Comparison of ENCODE assay signal across 18 cellular contexts in the genomic region with DNA sequence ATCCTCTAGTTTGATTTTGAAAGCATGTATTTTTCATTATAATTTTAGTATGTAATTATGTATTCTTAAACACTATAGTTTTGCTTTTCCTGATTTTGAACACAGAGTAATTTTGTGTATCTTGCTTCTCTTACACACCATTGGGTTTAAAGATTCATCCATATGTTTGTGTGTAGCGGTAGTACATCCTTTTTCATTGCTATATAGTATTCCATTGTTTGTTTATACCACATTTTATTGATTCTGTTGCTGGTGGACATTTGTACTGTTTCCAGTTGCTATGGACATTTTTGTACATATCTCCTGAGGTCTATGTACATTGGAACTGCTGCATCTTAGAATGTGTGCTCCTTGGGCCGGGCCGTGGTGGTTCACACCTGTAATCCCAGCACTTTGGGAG. TPM values are rescaled to one million over a fixed set of nuclear protein-coding genes. Genes with fewer than 3 reads are reported as not detected.
DNase-seq lines count a peak whose midpoint lies in the region; ATAC-seq, FAIRE-seq and TF ChIP-seq lines count a peak whose summit lies in the region.
"Had no signal": no experiment of that assay in that cellular context is flagged by ENCODE, and none has a peak within 500 bp of the region (broad histone marks: within the 10 kb centered on the region; RNA-seq: fewer than 3 reads in every experiment).

No MANE protein-coding gene starts in this region.

- no peak overlapping the region for H3K4me2 ChIP-seq in A549
- no peak overlapping the region for H3K4me2 ChIP-seq in PC-3 (ENCODE audit: low read length)

- no peaks in the 10 kb centered on the region for H4K20me1 ChIP-seq in PC-3 (ENCODE audit: low read length)

- H3K27ac Mint-ChIP-seq in CD4-positive, CD25-positive, alpha-beta regulatory T cell: peak overlapping the region in 2 of 3 donors; percentile 26 to 74
- H3K27ac Mint-ChIP-seq in activated B cell treated with CpG ODN at 0.5 μM for 24 hours: peak overlapping the region; percentile 61
- no peak overlapping the region for H3K27ac Mint-ChIP-seq in naive thymus-derived CD4-positive, alpha-beta T cell
- H3K27ac Mint-ChIP-seq in activated naive CD4-positive, alpha-beta T cell treated with anti-CD3 and anti-CD28 coated beads, Interleukin-2, amount 50 U/mL, for 72 hours: no peak overlapping the region

- TF ChIP-seq CTCF in A549 (IDR thresholded peaks at IDR 0.05) (no peak), activated B cell treated with CpG ODN at 0.5 μM for 24 hours (IDR thresholded peaks at IDR 0.05) (no peak), PC-3 (conservative IDR thresholded peaks at IDR 0.05; ENCODE audit: low read depth, low read length) (no peak)

- POLR2A ChIA-PET in A549 (lab: Yijun Ruan, JAX): no interaction called here
- POLR2A ChIA-PET in activated B cell treated with CpG ODN at 0.5 μM for 24 hours (lab: Charles Lee): interaction anchor here (0.6 to 0.9 kb wide), 3 partner anchors 33 to 201 kb away, joined by 3 to 4 read pairs (median 3); partner anchors contain the start of gene RPL23
- POLR2A ChIA-PET in naive thymus-derived CD4-positive, alpha-beta T cell (lab: Charles Lee): interaction anchor here (1.2 kb wide), 1 partner anchor 51 kb away, joined by 7 read pairs; the partner anchor contains the start of gene RPL23
- POLR2A ChIA-PET in PC-3 (lab: Charles Lee; ENCODE audit: unreplicated experiment): no interaction called here

- no peaks in the 10 kb centered on the region for H3K9me2 ChIP-seq in PC-3 (replicated peaks; ENCODE audit: low read length)

- no peak for TF ChIP-seq EP300 in A549 (IDR thresholded peaks at IDR 0.05)

- H3K27ac ChIP-seq in A549 (no peak overlapping the region), PC-3 (ENCODE audit: low read length) (no peak overlapping the region)
- H3K27ac ChIP-seq in CD4-positive, CD25-positive, alpha-beta regulatory T cell (ENCODE audit: insufficient read depth, low read length, poor library complexity, severe bottlenecking): peak overlapping the region; percentile 1
- peak overlapping the region; percentile 21 for H3K27ac ChIP-seq in naive thymus-derived CD4-positive, alpha-beta T cell (ENCODE audit: low read depth, low read length)

- H2AFZ ChIP-seq in PC-3 (ENCODE audit: low read length): no peak overlapping the region

- peaks cover 15 to 67% (median 23%) of the 10 kb centered on the region in 4 donors for H3K4me1 Mint-ChIP-seq in CD4-positive, CD25-positive, alpha-beta regulatory T cell
- peaks cover 51% of the 10 kb centered on the region for H3K4me1 Mint-ChIP-seq in activated B cell treated with CpG ODN at 0.5 μM for 24 hours
- H3K4me1 Mint-ChIP-seq in naive thymus-derived CD4-positive, alpha-beta T cell: peaks cover 23 to 54% (median 37%) of the 10 kb centered on the region in 7 donors

- no peaks in the 10 kb centered on the region for H3K9me3 Mint-ChIP-seq in CD4-positive, CD25-positive, alpha-beta regulatory T cell
- no peaks in the 10 kb centered on the region for H3K9me3 Mint-ChIP-seq in activated B cell treated with CpG ODN at 0.5 μM for 24 hours
- H3K9me3 Mint-ChIP-seq in naive thymus-derived CD4-positive, alpha-beta T cell: no peaks in the 10 kb centered on the region
- no peaks in the 10 kb centered on the region for H3K9me3 Mint-ChIP-seq in activated naive CD4-positive, alpha-beta T cell treated with anti-CD3 and anti-CD28 coated beads, Interleukin-2, amount 50 U/mL, for 72 hours
- H3K9me3 Mint-ChIP-seq: H9 had no signal

- no TSS peak for BruUV-seq in PC-3 (replicated peaks; lab: Mats Ljungman, UMichigan)

- H3K36me3 ChIP-seq in CD4-positive, CD25-positive, alpha-beta regulatory T cell (ENCODE audit: control insufficient read depth, insufficient read depth, low read length): peaks cover 44% of the 10 kb centered on the region
- peaks cover 0 to 79% (median 3%) of the 10 kb centered on the region in 3 experiments for H3K36me3 ChIP-seq in naive thymus-derived CD4-positive, alpha-beta T cell (ENCODE audit: control insufficient read depth in 2 of 3, insufficient read depth in 3 of 3, low read length in 3 of 3)
- H3K36me3 ChIP-seq in PC-3 (ENCODE audit: low read depth, low read length): peaks cover 16% of the 10 kb centered on the region

- no peaks in the 10 kb centered on the region for H3K9me3 ChIP-seq in A549
- H3K9me3 ChIP-seq in CD4-positive, CD25-positive, alpha-beta regulatory T cell (ENCODE audit: control insufficient read depth in 2 of 2, low read length in 2 of 2): no peaks in the 10 kb centered on the region
- H3K9me3 ChIP-seq in naive thymus-derived CD4-positive, alpha-beta T cell (ENCODE audit: control insufficient read depth in 2 of 3, low read length in 3 of 3): no peaks in the 10 kb centered on the region
- no peaks in the 10 kb centered on the region for H3K9me3 ChIP-seq in PC-3 (ENCODE audit: low read length)

- H3F3A ChIP-seq in PC-3 (ENCODE audit: low read length, unreplicated experiment): no peaks in the 10 kb centered on the region

- H3K9ac ChIP-seq in PC-3 (ENCODE audit: low read length): no peak overlapping the region

- CTCF ChIA-PET in A549 (lab: Yijun Ruan, JAX) (interaction anchor here (0.6 kb wide), 1 partner anchor 157 kb away, joined by 4 read pairs; no protein-coding TSS in a partner anchor), activated B cell treated with CpG ODN at 0.5 μM for 24 hours (lab: Charles Lee) (no interaction called here), PC-3 (lab: Charles Lee) (no interaction called here)
- CTCF ChIA-PET in naive thymus-derived CD4-positive, alpha-beta T cell (lab: Charles Lee): no interaction called here

- DNase-seq in A549 (ENCODE audit: low read depth in 1 of 2, low spot score in 1 of 2): no peak
- no peak for DNase-seq in CD4-positive, CD25-positive, alpha-beta regulatory T cell
- DNase-seq in activated B cell treated with CpG ODN at 0.5 μM for 24 hours: no peak
- no peak for DNase-seq in naive thymus-derived CD4-positive, alpha-beta T cell
- no peak for DNase-seq in activated naive CD4-positive, alpha-beta T cell treated with anti-CD3 and anti-CD28 coated beads, Interleukin-2, amount 50 U/mL, for 72 hours (ENCODE audit: low spot score in 2 of 2)
- no peak for DNase-seq in PC-3
- DNase-seq in sciatic nerve (ENCODE audit: low spot score): no peak
- DNase-seq: GF-D8, H9, KBM-7, MM.1S, NCI-H1048, NCI-H1417 treated with DMSO at 0.1 percent for 48 hours, NCI-H187, NCI-H446 treated with DMSO at 0.1 percent for 48 hours, NCI-H526 treated with DMSO at 0.1 percent for 48 hours, SHP77, SW 1271 had no signal

- H3K27me3 Mint-ChIP-seq in CD4-positive, CD25-positive, alpha-beta regulatory T cell: no peaks in the 10 kb centered on the region
- H3K27me3 Mint-ChIP-seq in activated B cell treated with CpG ODN at 0.5 μM for 24 hours: no peaks in the 10 kb centered on the region
- H3K27me3 Mint-ChIP-seq in naive thymus-derived CD4-positive, alpha-beta T cell: no peaks in the 10 kb centered on the region

- TF ChIP-seq POLR2A in A549 (IDR thresholded peaks at IDR 0.05; ENCODE audit: low read length): no peak

- H3K27me3 ChIP-seq in CD4-positive, CD25-positive, alpha-beta regulatory T cell (ENCODE audit: control insufficient read depth, insufficient read depth, low read length): no peaks in the 10 kb centered on the region
- no peaks in the 10 kb centered on the region for H3K27me3 ChIP-seq in naive thymus-derived CD4-positive, alpha-beta T cell (ENCODE audit: control insufficient read depth in 2 of 2, insufficient read depth in 2 of 2, low read length in 2 of 2)
- no peaks in the 10 kb centered on the region for H3K27me3 ChIP-seq in PC-3 (ENCODE audit: low read length)

- 94% methylated on average over 3 of the region's 3 CpGs for WGBS in A549 (ENCODE audit: missing lambda C conversion rate)

- ATAC-seq in A549 (no peak), activated B cell treated with CpG ODN at 0.5 μM for 24 hours (ENCODE audit: low read depth) (no peak), PC-3 (no peak), sciatic nerve (no peak)
- ATAC-seq in CD4-positive, CD25-positive, alpha-beta regulatory T cell (ENCODE audit: low read depth in 2 of 2): no peak
- ATAC-seq in naive thymus-derived CD4-positive, alpha-beta T cell: no peak
- no peak for ATAC-seq in activated naive CD4-positive, alpha-beta T cell treated with anti-CD3 and anti-CD28 coated beads, Interleukin-2, amount 50 U/mL, for 72 hours

- peaks cover 19% of the 10 kb centered on the region for H3K36me3 Mint-ChIP-seq in CD4-positive, CD25-positive, alpha-beta regulatory T cell
- H3K36me3 Mint-ChIP-seq in activated B cell treated with CpG ODN at 0.5 μM for 24 hours (ENCODE audit: low read depth): peaks cover 49% of the 10 kb centered on the region
- peaks cover 0 to 25% (median 14%) of the 10 kb centered on the region in 5 donors for H3K36me3 Mint-ChIP-seq in naive thymus-derived CD4-positive, alpha-beta T cell
- H3K36me3 Mint-ChIP-seq in activated naive CD4-positive, alpha-beta T cell treated with anti-CD3 and anti-CD28 coated beads, Interleukin-2, amount 50 U/mL, for 72 hours: peaks cover 5 to 27% of the 10 kb centered on the region in 2 donors

- intact Hi-C loops in activated B cell treated with CpG ODN at 0.5 μM for 24 hours (cut with micrococcal nuclease): no loop called here
- intact Hi-C loops in naive thymus-derived CD4-positive, alpha-beta T cell (cut with micrococcal nuclease): no loop called here
- intact Hi-C loops in PC-3 (cut with micrococcal nuclease): no loop called here
- intact Hi-C loops in sciatic nerve (cut with DNase I): no loop called here

- H3K4me3 ChIP-seq in A549 (no peak overlapping the region), PC-3 (ENCODE audit: low read length) (no peak overlapping the region)
- H3K4me3 ChIP-seq in CD4-positive, CD25-positive, alpha-beta regulatory T cell (ENCODE audit: low read depth, low read length): no peak overlapping the region
- no peak overlapping the region for H3K4me3 ChIP-seq in naive thymus-derived CD4-positive, alpha-beta T cell (ENCODE audit: low read length)

- no peak overlapping the region for H3K4me3 Mint-ChIP-seq in CD4-positive, CD25-positive, alpha-beta regulatory T cell
- H3K4me3 Mint-ChIP-seq in activated B cell treated with CpG ODN at 0.5 μM for 24 hours: no peak overlapping the region
- H3K4me3 Mint-ChIP-seq in naive thymus-derived CD4-positive, alpha-beta T cell: no peak overlapping the region
- H3K4me3 Mint-ChIP-seq: H9 had no signal

- H3K79me2 ChIP-seq in PC-3 (ENCODE audit: low read length): peaks cover 8% of the 10 kb centered on the region; the same call in 1 of the 2 replicates

- FAIRE-seq in A549 (lab: Jason Lieb, UNC): no peak

- TF ChIP-seq RAD21 in A549 (conservative IDR thresholded peaks at IDR 0.05 in 1 of 2, IDR thresholded peaks at IDR 0.05 in 1 of 2): no peak

- H3K4me1 ChIP-seq in A549 (peaks cover 32% of the 10 kb centered on the region), PC-3 (ENCODE audit: insufficient read depth, low read length) (peaks cover 11% of the 10 kb centered on the region)
- H3K4me1 ChIP-seq in CD4-positive, CD25-positive, alpha-beta regulatory T cell (ENCODE audit: control insufficient read depth, insufficient read depth, low read length, poor library complexity, severe bottlenecking): peaks cover 37% of the 10 kb centered on the region
- H3K4me1 ChIP-seq in naive thymus-derived CD4-positive, alpha-beta T cell (ENCODE audit: control insufficient read depth in 2 of 2, insufficient read depth in 2 of 2, low read length in 2 of 2): peaks cover 19 to 44% of the 10 kb centered on the region in 2 donors

RNA-seq across cellular contexts. Expression of gene LASP1, which starts 35.0 kb away (rescaled TPM):
- polyA plus RNA-seq in A549 (2011; rRNA removed) (145 and 152 TPM in 2 replicates), A549 (2017; fragmentation: RNase III; extraction: RNeasy Plus Mini Kit Qiagen cat#74134 plus additional on column Dnase treatment) (281 to 312 TPM (median 287 TPM) in 3 replicates)
- polyA plus RNA-seq in A549 (2012; cell fraction: cytosol; rRNA removed): 201 and 252 TPM in 2 replicates
- 247 and 316 TPM in 2 replicates for polyA plus RNA-seq in A549 (2012; cell fraction: nucleus; rRNA removed)
- 197 TPM in 2 replicates for polyA minus RNA-seq in A549 (2011; rRNA and poly(A)+ RNA removed)
- 154 TPM for total RNA-seq in CD4-positive, CD25-positive, alpha-beta regulatory T cell
- polyA plus RNA-seq in CD4-positive, CD25-positive, alpha-beta regulatory T cell: 10 to 100 TPM; 50.3 to 77.3 (median 62.8) TPM
- total RNA-seq in activated B cell treated with CpG ODN at 0.5 μM for 24 hours (117 and 127 TPM in 2 replicates), PC-3 (2014; rRNA removed) (106 and 120 TPM in 2 replicates), sciatic nerve (127 TPM)
- 100 to 1,000 TPM in 4 of 5 experiments, 10 to 100 TPM in 1; 75.3 to 199 (median 113) TPM for total RNA-seq in naive thymus-derived CD4-positive, alpha-beta T cell
- 10 to 100 TPM; 43.4 to 54.5 TPM for polyA plus RNA-seq in naive thymus-derived CD4-positive, alpha-beta T cell
- total RNA-seq in activated naive CD4-positive, alpha-beta T cell treated with anti-CD3 and anti-CD28 coated beads, Interleukin-2, amount 50 U/mL, for 72 hours: 100 to 1,000 TPM; 141 to 185 TPM

RNA-seq across cellular contexts. Expression of gene RPL23, which starts 51.4 kb away (rescaled TPM):
- polyA plus RNA-seq in A549 (2011; rRNA removed) (2,297 and 2,715 TPM in 2 replicates), A549 (2017; fragmentation: RNase III; extraction: RNeasy Plus Mini Kit Qiagen cat#74134 plus additional on column Dnase treatment) (2,814 to 3,171 TPM (median 2,969 TPM) in 3 replicates)
- polyA plus RNA-seq in A549 (2012; cell fraction: cytosol; rRNA removed): 1,824 and 2,393 TPM in 2 replicates
- 368 and 737 TPM in 2 replicates for polyA plus RNA-seq in A549 (2012; cell fraction: nucleus; rRNA removed)
- polyA minus RNA-seq in A549 (2011; rRNA and poly(A)+ RNA removed): 307 and 414 TPM in 2 replicates
- total RNA-seq in CD4-positive, CD25-positive, alpha-beta regulatory T cell: 1,411 TPM
- 1,000 to 10,000 TPM; 1,034 to 1,357 (median 1,206) TPM for polyA plus RNA-seq in CD4-positive, CD25-positive, alpha-beta regulatory T cell
- total RNA-seq in activated B cell treated with CpG ODN at 0.5 μM for 24 hours (2,652 and 3,293 TPM in 2 replicates), PC-3 (2014; rRNA removed) (807 and 1,110 TPM in 2 replicates), sciatic nerve (1,106 TPM)
- total RNA-seq in naive thymus-derived CD4-positive, alpha-beta T cell: 1,000 to 10,000 TPM; 1,312 to 2,438 (median 1,877) TPM
- polyA plus RNA-seq in naive thymus-derived CD4-positive, alpha-beta T cell: 1,000 to 10,000 TPM; 1,326 to 1,996 TPM
- 1,000 to 10,000 TPM; 1,602 to 2,658 TPM for total RNA-seq in activated naive CD4-positive, alpha-beta T cell treated with anti-CD3 and anti-CD28 coated beads, Interleukin-2, amount 50 U/mL, for 72 hours

Comparison
In these comparisons a context has a peak if more than half of its experiments do, and no peak if none do; other contexts are left out.
1. H3K27ac ChIP-seq: peak in CD4-positive, CD25-positive, alpha-beta regulatory T cell (single experiment) and naive thymus-derived CD4-positive, alpha-beta T cell (single experiment); none in A549 (0 of 2) and PC-3 (single experiment).
2. H3K27ac Mint-ChIP-seq: peak in CD4-positive, CD25-positive, alpha-beta regulatory T cell (2 of 3) and activated B cell treated with CpG ODN at 0.5 μM for 24 hours (single experiment); none in naive thymus-derived CD4-positive, alpha-beta T cell (0 of 9) and activated naive CD4-positive, alpha-beta T cell treated with anti-CD3 and anti-CD28 coated beads, Interleukin-2, amount 50 U/mL, for 72 hours (0 of 2).
3. POLR2A ChIA-PET loops: an anchor here in activated B cell treated with CpG ODN at 0.5 μM for 24 hours (0.6 to 0.9 kb wide) and naive thymus-derived CD4-positive, alpha-beta T cell (1.2 kb wide); none called in A549 and PC-3.